In genomic region chr19:42113641-42114348, GRCh38 we compare ENCODE assay signal across 8 cellular contexts. TPM values are rescaled to one million over a fixed set of nuclear protein-coding genes. Genes with fewer than 3 reads are reported as not detected.
A peak's percentile ranks its signal among the peaks of the same experiment; 100 is the strongest.
DNase-seq lines count a peak whose midpoint lies in the region; ATAC-seq, FAIRE-seq and TF ChIP-seq lines count a peak whose summit lies in the region.

No MANE protein-coding gene starts in this region.

- no peak for DNase-seq in activated naive CD4-positive, alpha-beta T cell treated with anti-CD3 and anti-CD28 coated beads for 36 hours
- DNase-seq in activated naive CD4-positive, alpha-beta T cell treated with anti-CD3 and anti-CD28 coated beads, Interleukin-2, amount 10 ng/mL, durations not matched to agents 7 days and 5 days: no peak
- DNase-seq in NCI-H460 (ENCODE audit: extremely low read depth, low read depth) (peak; percentile 28), bronchial epithelial cell (ENCODE audit: low read depth) (peak; percentile 99), OCI-M2 (lab: John Stamatoyannopoulos, UW; ENCODE audit: unreplicated experiment) (no peak)
- no peak for DNase-seq in naive thymus-derived CD8-positive, alpha-beta T cell
- DNase-seq in effector CD4-positive, alpha-beta T cell: no peak

- POLR2A ChIA-PET in naive thymus-derived CD8-positive, alpha-beta T cell (lab: Charles Lee): interaction anchor here (0.5 to 1.4 kb wide), 4 partner anchors 12 to 84 kb away, joined by 3 to 7 read pairs (median 6); partner anchors contain the start of gene POU2F2

- CTCF ChIA-PET in activated naive CD4-positive, alpha-beta T cell treated with anti-CD3 and anti-CD28 coated beads for 36 hours (lab: Charles Lee): interaction anchor here (0.7 to 2.5 kb wide), 7 partner anchors 9 to 326 kb away, joined by 3 to 12 read pairs (median 3); partner anchors contain the start of gene POU2F2
- CTCF ChIA-PET in activated naive CD4-positive, alpha-beta T cell treated with anti-CD3 and anti-CD28 coated beads, Interleukin-2, amount 10 ng/mL, durations not matched to agents 7 days and 5 days (lab: Charles Lee): interaction anchor here (0.9 to 7.1 kb wide), 4 partner anchors 10 to 325 kb away, joined by 3 to 51 read pairs (median 4); partner anchors contain the start of gene POU2F2

- peak; percentile 40 for TF ChIP-seq CTCF in bronchial epithelial cell (IDR thresholded peaks at IDR 0.05; ENCODE audit: insufficient read depth, low read length, severe bottlenecking)

- H3K27me3 ChIP-seq in bronchial epithelial cell (ENCODE audit: control insufficient read depth, insufficient read depth, low read length): no peaks in the 10 kb centered on the region

- peaks cover 3% of the 10 kb centered on the region for H3K36me3 ChIP-seq in bronchial epithelial cell (ENCODE audit: control insufficient read depth, insufficient read depth, low read length)

- peak overlapping the region; percentile 85 for H3K27ac Mint-ChIP-seq in activated naive CD4-positive, alpha-beta T cell treated with anti-CD3 and anti-CD28 coated beads for 36 hours
- no peak overlapping the region for H3K27ac Mint-ChIP-seq in activated naive CD4-positive, alpha-beta T cell treated with anti-CD3 and anti-CD28 coated beads, Interleukin-2, amount 10 ng/mL, durations not matched to agents 7 days and 5 days
- H3K27ac Mint-ChIP-seq in naive thymus-derived CD8-positive, alpha-beta T cell: peak overlapping the region in 9 of 10 donors; percentile 61 to 83 (median 75)

- peak; percentile 58 for ATAC-seq in HG02610 (IDR thresholded peaks at IDR 0.05; ENCODE audit: unreplicated experiment)
- no peak for ATAC-seq in naive thymus-derived CD8-positive, alpha-beta T cell

- no peak for FAIRE-seq in bronchial epithelial cell (lab: Jason Lieb, UNC)

- H3K9me3 Mint-ChIP-seq in activated naive CD4-positive, alpha-beta T cell treated with anti-CD3 and anti-CD28 coated beads for 36 hours: no peaks in the 10 kb centered on the region
- no peaks in the 10 kb centered on the region for H3K9me3 Mint-ChIP-seq in activated naive CD4-positive, alpha-beta T cell treated with anti-CD3 and anti-CD28 coated beads, Interleukin-2, amount 10 ng/mL, durations not matched to agents 7 days and 5 days
- no peaks in the 10 kb centered on the region for H3K9me3 Mint-ChIP-seq in naive thymus-derived CD8-positive, alpha-beta T cell

- intact Hi-C loops in activated naive CD4-positive, alpha-beta T cell treated with anti-CD3 and anti-CD28 coated beads for 36 hours (cut with micrococcal nuclease): no loop called here

- H3K27me3 Mint-ChIP-seq in activated naive CD4-positive, alpha-beta T cell treated with anti-CD3 and anti-CD28 coated beads for 36 hours (ENCODE audit: low read depth): no peaks in the 10 kb centered on the region
- no peaks in the 10 kb centered on the region for H3K27me3 Mint-ChIP-seq in activated naive CD4-positive, alpha-beta T cell treated with anti-CD3 and anti-CD28 coated beads, Interleukin-2, amount 10 ng/mL, durations not matched to agents 7 days and 5 days
- H3K27me3 Mint-ChIP-seq in naive thymus-derived CD8-positive, alpha-beta T cell: no peaks in the 10 kb centered on the region

- peaks cover 43% of the 10 kb centered on the region for H3K4me1 Mint-ChIP-seq in activated naive CD4-positive, alpha-beta T cell treated with anti-CD3 and anti-CD28 coated beads for 36 hours (ENCODE audit: low read depth)
- peaks cover 27% of the 10 kb centered on the region for H3K4me1 Mint-ChIP-seq in activated naive CD4-positive, alpha-beta T cell treated with anti-CD3 and anti-CD28 coated beads, Interleukin-2, amount 10 ng/mL, durations not matched to agents 7 days and 5 days
- peaks cover 6 to 61% (median 17%) of the 10 kb centered on the region in 4 donors for H3K4me1 Mint-ChIP-seq in naive thymus-derived CD8-positive, alpha-beta T cell

- H3K36me3 Mint-ChIP-seq in activated naive CD4-positive, alpha-beta T cell treated with anti-CD3 and anti-CD28 coated beads for 36 hours (ENCODE audit: low read depth): peaks cover 38% of the 10 kb centered on the region
- H3K36me3 Mint-ChIP-seq in activated naive CD4-positive, alpha-beta T cell treated with anti-CD3 and anti-CD28 coated beads, Interleukin-2, amount 10 ng/mL, durations not matched to agents 7 days and 5 days: peaks cover 24% of the 10 kb centered on the region
- H3K36me3 Mint-ChIP-seq in naive thymus-derived CD8-positive, alpha-beta T cell: peaks cover 0 to 59% (median 6%) of the 10 kb centered on the region in 3 donors

- no peak overlapping the region for H3K4me3 Mint-ChIP-seq in activated naive CD4-positive, alpha-beta T cell treated with anti-CD3 and anti-CD28 coated beads for 36 hours
- no peak overlapping the region for H3K4me3 Mint-ChIP-seq in activated naive CD4-positive, alpha-beta T cell treated with anti-CD3 and anti-CD28 coated beads, Interleukin-2, amount 10 ng/mL, durations not matched to agents 7 days and 5 days
- peak overlapping the region in 1 of 10 donors; percentile 37 for H3K4me3 Mint-ChIP-seq in naive thymus-derived CD8-positive, alpha-beta T cell

- H3K4me3 ChIP-seq in bronchial epithelial cell (ENCODE audit: low read depth, low read length): no peak overlapping the region

RNA-seq across cellular contexts. Expression of gene POU2F2, which starts 18.5 kb away (rescaled TPM):
- total RNA-seq in activated naive CD4-positive, alpha-beta T cell treated with anti-CD3 and anti-CD28 coated beads for 36 hours: 10 to 100 TPM; 30.0 to 31.9 TPM
- 0.02 TPM in 1 of 2 replicates, not detected in the other for total RNA-seq in NCI-H460 (2014; rRNA removed; shearing (Covaris generic))
- not detected in 2 replicates for polyA plus RNA-seq in NCI-H460 (2014; cell fraction: nucleus; rRNA removed)
- total RNA-seq in bronchial epithelial cell: 0.26 and 0.53 TPM in 2 replicates
- 10 to 100 TPM; 85.0 to 88.5 TPM for total RNA-seq in naive thymus-derived CD8-positive, alpha-beta T cell
- 1 to 10 TPM; 2.4 to 6.6 (median 4.7) TPM for polyA plus RNA-seq in naive thymus-derived CD8-positive, alpha-beta T cell

RNA-seq across cellular contexts. Expression of gene ZNF574, which starts 37.8 kb away (rescaled TPM):
- total RNA-seq in activated naive CD4-positive, alpha-beta T cell treated with anti-CD3 and anti-CD28 coated beads for 36 hours: 1 to 10 TPM; 8.4 to 8.8 TPM
- total RNA-seq in NCI-H460 (2014; rRNA removed; shearing (Covaris generic)): 8.4 and 8.7 TPM in 2 replicates
- 2.4 and 5.0 TPM in 2 replicates for polyA plus RNA-seq in NCI-H460 (2014; cell fraction: nucleus; rRNA removed)
- 7.1 and 7.4 TPM in 2 replicates for total RNA-seq in bronchial epithelial cell
- total RNA-seq in naive thymus-derived CD8-positive, alpha-beta T cell: 10 to 100 TPM; 18.3 to 20.8 TPM
- polyA plus RNA-seq in naive thymus-derived CD8-positive, alpha-beta T cell: 10 to 100 TPM in 1 of 3 donors, 1 to 10 TPM in 2; 7.8 to 21.5 (median 8.0) TPM

RNA-seq across cellular contexts. Expression of gene GRIK5, which starts 43.8 kb away (rescaled TPM):
- 1 to 10 TPM; 1.9 to 2.2 TPM for total RNA-seq in activated naive CD4-positive, alpha-beta T cell treated with anti-CD3 and anti-CD28 coated beads for 36 hours
- total RNA-seq in NCI-H460 (2014; rRNA removed; shearing (Covaris generic)): 0.07 TPM in 1 of 2 replicates, not detected in the other
- 0.19 TPM in 1 of 2 replicates, not detected in the other for polyA plus RNA-seq in NCI-H460 (2014; cell fraction: nucleus; rRNA removed)
- under 0.01 TPM in 2 replicates for total RNA-seq in bronchial epithelial cell
- total RNA-seq in naive thymus-derived CD8-positive, alpha-beta T cell: under 1 TPM; 0.25 to 0.34 TPM
- not detected for polyA plus RNA-seq in naive thymus-derived CD8-positive, alpha-beta T cell

Comparison
In these comparisons a context has a peak if more than half of its experiments do, and no peak if none do; other contexts are left out.
1. DNase-seq: peak in NCI-H460 (single experiment) and bronchial epithelial cell (single experiment); none in activated naive CD4-positive, alpha-beta T cell treated with anti-CD3 and anti-CD28 coated beads for 36 hours (single experiment), activated naive CD4-positive, alpha-beta T cell treated with anti-CD3 and anti-CD28 coated beads, Interleukin-2, amount 10 ng/mL, durations not matched to agents 7 days and 5 days (single experiment), naive thymus-derived CD8-positive, alpha-beta T cell (0 of 10), effector CD4-positive, alpha-beta T cell (single experiment) and OCI-M2 (single experiment).
2. RNA of gene POU2F2, which starts 18.5 kb away (total RNA-seq): 85.0 to 88.5 TPM in naive thymus-derived CD8-positive, alpha-beta T cell and 30.0 to 31.9 TPM in activated naive CD4-positive, alpha-beta T cell treated with anti-CD3 and anti-CD28 coated beads for 36 hours; 0.26 to 0.53 TPM in bronchial epithelial cell and 0.02 TPM in NCI-H460; every median in the first group is over 10 times any median in the second.